Comparison of ENCODE assay signal across 8 cellular contexts in the genomic region with DNA sequence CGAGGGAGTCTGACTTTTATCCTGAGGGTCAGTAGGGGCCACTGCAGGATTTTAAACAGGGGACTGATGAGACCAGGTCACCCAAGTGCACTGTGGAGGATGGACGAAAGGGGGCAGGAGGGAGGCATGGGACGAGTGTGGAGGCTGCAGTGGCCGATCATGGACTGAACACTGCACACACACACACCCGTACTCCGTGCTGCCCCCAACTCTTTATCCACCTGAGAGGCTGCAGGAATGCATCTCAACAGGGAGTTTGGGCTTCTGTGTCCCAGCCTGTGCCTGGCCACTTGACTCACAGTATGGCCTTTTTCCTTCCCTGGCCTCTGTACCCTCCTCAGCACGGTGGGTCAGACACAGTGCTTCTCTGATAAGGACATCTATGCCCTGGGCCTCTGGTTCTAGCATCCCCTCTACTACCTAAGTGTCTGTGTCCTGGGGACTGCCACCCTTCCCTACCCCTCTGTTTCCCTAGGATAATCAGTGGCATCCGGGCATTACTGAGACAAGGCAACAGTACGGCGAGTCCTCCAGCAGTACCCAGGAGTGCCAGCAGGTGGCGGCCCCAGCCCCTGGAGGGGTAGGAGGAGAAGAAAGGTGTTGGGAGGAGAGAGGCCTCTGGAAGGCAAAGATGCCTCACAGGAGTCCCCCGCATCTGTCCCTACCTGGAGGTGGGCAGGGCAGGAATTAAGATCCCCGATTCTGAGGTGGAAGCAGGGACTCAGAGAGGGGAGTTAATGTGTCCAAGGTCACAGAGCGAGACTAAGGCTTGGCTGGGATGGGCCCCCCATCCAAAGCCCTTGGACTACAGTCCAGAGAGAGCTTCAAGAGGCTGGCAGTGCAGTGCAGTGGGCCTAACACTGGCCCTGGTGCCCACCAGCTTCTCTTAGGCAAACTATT. TPM values are rescaled to one million over a fixed set of nuclear protein-coding genes. Genes with fewer than 3 reads are reported as not detected.
DNase-seq lines count a peak whose midpoint lies in the region; ATAC-seq and TF ChIP-seq lines count a peak whose summit lies in the region.

No MANE protein-coding gene starts in this region.

- peak overlapping the region; percentile 55 for H3K27ac ChIP-seq in psoas muscle

- H3K27me3 ChIP-seq in Loucy (ENCODE audit: insufficient read depth, low read length, poor library complexity, severe bottlenecking) (no peaks in the 10 kb centered on the region), psoas muscle (ENCODE audit: insufficient read depth in 3 of 3, low read length in 2 of 3) (no peaks in the 10 kb centered on the region)

- WGBS in psoas muscle, 3 donors: 38 to 53% (median 51%) methylated on average over 14 of the region's 14 CpGs

- H3K36me3 ChIP-seq in Loucy (ENCODE audit: insufficient read depth, low read length) (no peaks in the 10 kb centered on the region), psoas muscle (ENCODE audit: insufficient read depth in 1 of 2, low read depth in 1 of 2) (no peaks in the 10 kb centered on the region)

- H3K9me2 ChIP-seq in Loucy (replicated peaks; ENCODE audit: low read depth, low read length): no peaks in the 10 kb centered on the region

- H3K9me3 Mint-ChIP-seq in activated naive CD4-positive, alpha-beta T cell treated with anti-CD3 and anti-CD28 coated beads, Interleukin-2, amount 50 U/mL, for 72 hours: no peaks in the 10 kb centered on the region

- H3F3A ChIP-seq in Loucy (ENCODE audit: low read depth): no peaks in the 10 kb centered on the region

- TF ChIP-seq CTCF in Loucy (conservative IDR thresholded peaks at IDR 0.05; ENCODE audit: low read length) (peak; percentile 96), psoas muscle (IDR thresholded peaks at IDR 0.05) (peak; percentile 98)

- DNase-seq in DMS53 treated with DMSO at 0.1 percent for 48 hours (lab: John Stamatoyannopoulos, UW; ENCODE audit: unreplicated experiment) (peak; percentile 66), SKM-1 (lab: John Stamatoyannopoulos, UW; ENCODE audit: unreplicated experiment) (peak; percentile 55), cardiac septum (ENCODE audit: low spot score) (peak; percentile 92), psoas muscle (peak; percentile 85 to 92)
- peak; percentile 70 to 89 for DNase-seq in activated naive CD4-positive, alpha-beta T cell treated with anti-CD3 and anti-CD28 coated beads, Interleukin-2, amount 50 U/mL, for 72 hours (ENCODE audit: low spot score in 2 of 2)

- no peaks in the 10 kb centered on the region for H3K79me2 ChIP-seq in Loucy (ENCODE audit: insufficient read depth, low read length)

- H4K20me1 ChIP-seq in Loucy (ENCODE audit: insufficient read depth, low read length, poor library complexity, severe bottlenecking): no peaks in the 10 kb centered on the region

- 0 out of 2 replicates have a peak overlapping the region, but pooled peaks have one; percentile 18 for H2AFZ ChIP-seq in Loucy (ENCODE audit: low read length)

- intact Hi-C loops in cardiac septum (cut with DNase I): loop anchor here (1.0 kb wide), 1 partner anchor 57 kb away; no protein-coding TSS in a partner anchor
- intact Hi-C loops in psoas muscle (cut with DNase I): loop anchor here (1.0 to 10.0 kb wide), 4 partner anchors 55 to 193 kb away; a partner anchor contains a TSS

- no peak overlapping the region for H3K9ac ChIP-seq in Loucy (ENCODE audit: low read depth, low read length, poor library complexity, severe bottlenecking)

- no peaks in the 10 kb centered on the region for H3K36me3 Mint-ChIP-seq in activated naive CD4-positive, alpha-beta T cell treated with anti-CD3 and anti-CD28 coated beads, Interleukin-2, amount 50 U/mL, for 72 hours

- peaks cover 33% of the 10 kb centered on the region for H3K4me1 ChIP-seq in Loucy (ENCODE audit: insufficient read depth, low read length, poor library complexity, severe bottlenecking)
- H3K4me1 ChIP-seq in psoas muscle: peaks cover 19% of the 10 kb centered on the region

- peak; percentile 78 for ATAC-seq in GM21723 (IDR thresholded peaks at IDR 0.05; ENCODE audit: unreplicated experiment)
- peak; percentile 81 to 89 for ATAC-seq in activated naive CD4-positive, alpha-beta T cell treated with anti-CD3 and anti-CD28 coated beads, Interleukin-2, amount 50 U/mL, for 72 hours
- ATAC-seq in psoas muscle: peak; percentile 80 to 92 (median 88)
- ATAC-seq in HG02840 (IDR thresholded peaks at IDR 0.05; ENCODE audit: low FRiP score, unreplicated experiment): no peak

- H3K27ac Mint-ChIP-seq in activated naive CD4-positive, alpha-beta T cell treated with anti-CD3 and anti-CD28 coated beads, Interleukin-2, amount 50 U/mL, for 72 hours: no peak overlapping the region

- H3K4me2 ChIP-seq in Loucy (ENCODE audit: low read depth, low read length, poor library complexity, severe bottlenecking): peak overlapping the region; percentile 28

- H3K4me3 ChIP-seq in Loucy (ENCODE audit: low read length, poor library complexity, severe bottlenecking) (peak overlapping the region; percentile 1), psoas muscle (no peak overlapping the region)

- H3K9me3 ChIP-seq in Loucy (ENCODE audit: insufficient read depth, low read depth, low read length) (no peaks in the 10 kb centered on the region), psoas muscle (no peaks in the 10 kb centered on the region)

RNA-seq across cellular contexts. Expression of a gene that starts 5.1 kb away (rescaled TPM):
- not detected for total RNA-seq in activated naive CD4-positive, alpha-beta T cell treated with anti-CD3 and anti-CD28 coated beads, Interleukin-2, amount 50 U/mL, for 72 hours
- total RNA-seq in cardiac septum: 0.16 TPM
- not detected for total RNA-seq in psoas muscle
- polyA plus RNA-seq in psoas muscle: under 1 TPM in 2 of 3 donors, not detected in 1; 0.06 to 0.08 TPM

RNA-seq across cellular contexts. Expression of a gene that starts 5.8 kb away (rescaled TPM):
- under 1 TPM; 0.64 to 0.89 TPM for total RNA-seq in activated naive CD4-positive, alpha-beta T cell treated with anti-CD3 and anti-CD28 coated beads, Interleukin-2, amount 50 U/mL, for 72 hours
- total RNA-seq in cardiac septum (54.6 TPM), psoas muscle (10 to 100 TPM; 34.0 to 56.0 (median 39.1) TPM)
- 10 to 100 TPM; 14.6 to 19.9 (median 19.2) TPM for polyA plus RNA-seq in psoas muscle

RNA-seq across cellular contexts. Expression of a gene that starts 28.4 kb away (rescaled TPM):
- not detected for total RNA-seq in activated naive CD4-positive, alpha-beta T cell treated with anti-CD3 and anti-CD28 coated beads, Interleukin-2, amount 50 U/mL, for 72 hours
- total RNA-seq in cardiac septum (not detected), psoas muscle (not detected)
- not detected for polyA plus RNA-seq in psoas muscle

Comparison
In these comparisons a context has a peak if more than half of its experiments do, and no peak if none do; other contexts are left out.
1. RNA of a gene that starts 5.8 kb away (total RNA-seq): 54.6 TPM in cardiac septum (single experiment) and 34.0 to 56.0 TPM in psoas muscle; 0.64 to 0.89 TPM in activated naive CD4-positive, alpha-beta T cell treated with anti-CD3 and anti-CD28 coated beads, Interleukin-2, amount 50 U/mL, for 72 hours; every median in the first group is over 10 times any median in the second.
2. Peak in every context shown above with its lines, with median percentiles within 50 percentile points of each other: DNase-seq.